In genomic region chrX:151151668-151152267, GRCh38 we compare ENCODE assay signal across 8 cellular contexts.
A peak's percentile ranks its signal among the peaks of the same experiment; 100 is the strongest.
DNase-seq lines count a peak whose midpoint lies in the region; ATAC-seq and TF ChIP-seq lines count a peak whose summit lies in the region.

No MANE protein-coding gene starts in this region.

- H3K27ac ChIP-seq in OCI-LY3 (ENCODE audit: low read length): no peak overlapping the region

- no peak overlapping the region for H3K9ac ChIP-seq in OCI-LY3 (ENCODE audit: low read length)

- peak; percentile 45 for DNase-seq in COLO829 (ENCODE audit: low spot score)
- DNase-seq in HPDE6-E6E7 (ENCODE audit: extremely low spot score): peak; percentile 52
- DNase-seq in astrocyte of the hippocampus (ENCODE audit: low read depth, low spot score): peak; percentile 58
- DNase-seq in inferior parietal cortex (ENCODE audit: extremely low spot score): peak; percentile 65
- DNase-seq in stimulated activated effector memory CD8-positive, alpha-beta T cell treated with anti-CD3 and anti-CD28 coated beads, Interleukin-12 subunit alpha, Interleukin-12 subunit beta, amount 100 ng/mL, for 72 hours (ENCODE audit: low spot score in 2 of 2): peak in 1 of 2 donors; percentile 2

- no peaks in the 10 kb centered on the region for H3K9me3 ChIP-seq in OCI-LY3 (ENCODE audit: insufficient read depth, low read length)

- no peaks in the 10 kb centered on the region for H3K36me3 ChIP-seq in OCI-LY3 (replicated peaks; ENCODE audit: low read depth, low read length)

- no peak overlapping the region for H3K4me3 ChIP-seq in OCI-LY3 (ENCODE audit: low read length)

- H3K4me3 Mint-ChIP-seq in stimulated activated effector memory CD8-positive, alpha-beta T cell treated with anti-CD3 and anti-CD28 coated beads, Interleukin-12 subunit alpha, Interleukin-12 subunit beta, amount 100 ng/mL, for 72 hours: no peak overlapping the region

- no peaks in the 10 kb centered on the region for H3K4me1 ChIP-seq in OCI-LY3 (ENCODE audit: low read length)

- H4K20me1 ChIP-seq in OCI-LY3 (ENCODE audit: insufficient read depth, low read length): no peaks in the 10 kb centered on the region

- peak; percentile 75 for TF ChIP-seq CTCF in OCI-LY3 (IDR thresholded peaks at IDR 0.05; ENCODE audit: low read depth, low read length)

- H3K4me1 Mint-ChIP-seq in stimulated activated effector memory CD8-positive, alpha-beta T cell treated with anti-CD3 and anti-CD28 coated beads, Interleukin-12 subunit alpha, Interleukin-12 subunit beta, amount 100 ng/mL, for 72 hours: no peaks in the 10 kb centered on the region

- H3K79me2 ChIP-seq in OCI-LY3 (ENCODE audit: low read length): no peaks in the 10 kb centered on the region

- no peaks in the 10 kb centered on the region for H3K36me3 Mint-ChIP-seq in stimulated activated effector memory CD8-positive, alpha-beta T cell treated with anti-CD3 and anti-CD28 coated beads, Interleukin-12 subunit alpha, Interleukin-12 subunit beta, amount 100 ng/mL, for 72 hours

- ATAC-seq in GM18858 (IDR thresholded peaks at IDR 0.05; ENCODE audit: unreplicated experiment) (peak; percentile 76), HG02763 (IDR thresholded peaks at IDR 0.05; ENCODE audit: unreplicated experiment) (no peak)
- peak; percentile 62 for ATAC-seq in stimulated activated effector memory CD8-positive, alpha-beta T cell treated with anti-CD3 and anti-CD28 coated beads, Interleukin-12 subunit alpha, Interleukin-12 subunit beta, amount 100 ng/mL, for 72 hours

- H2AFZ ChIP-seq in OCI-LY3 (ENCODE audit: low read depth, low read length): no peak overlapping the region

- H3K27me3 ChIP-seq in OCI-LY3 (ENCODE audit: low read depth, low read length): 0 out of 2 replicates have a peak, but pooled peaks cover under 1% of the 10 kb centered on the region

- no peak overlapping the region for H3K27ac Mint-ChIP-seq in stimulated activated effector memory CD8-positive, alpha-beta T cell treated with anti-CD3 and anti-CD28 coated beads, Interleukin-12 subunit alpha, Interleukin-12 subunit beta, amount 100 ng/mL, for 72 hours

- no peak overlapping the region for H3K4me2 ChIP-seq in OCI-LY3 (ENCODE audit: low read length)

- H3K9me3 Mint-ChIP-seq in stimulated activated effector memory CD8-positive, alpha-beta T cell treated with anti-CD3 and anti-CD28 coated beads, Interleukin-12 subunit alpha, Interleukin-12 subunit beta, amount 100 ng/mL, for 72 hours: no peaks in the 10 kb centered on the region
